14 cellular contexts compared by ENCODE assay signal in the genomic region with DNA sequence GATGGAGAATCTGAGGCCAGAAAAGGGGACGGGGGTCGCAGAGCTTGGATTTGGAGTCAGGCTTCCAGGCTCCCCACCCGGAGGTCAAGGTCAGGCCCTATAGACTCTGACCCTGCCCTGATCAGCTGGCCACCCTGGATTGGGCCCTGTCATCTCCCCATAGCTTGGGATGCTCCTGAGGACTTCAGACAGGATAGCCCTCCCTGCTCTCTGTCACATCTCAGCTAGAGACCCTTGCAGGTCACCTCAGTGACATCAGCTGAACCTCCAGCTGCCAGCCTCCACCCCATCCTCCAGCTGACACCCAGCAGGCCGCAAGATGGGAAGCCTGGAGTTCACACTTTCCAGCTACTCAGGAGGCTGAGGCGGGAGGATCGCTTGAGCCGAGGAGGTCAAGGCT. TPM values are rescaled to one million over a fixed set of nuclear protein-coding genes. Genes with fewer than 3 reads are reported as not detected.
DNase-seq lines count a peak whose midpoint lies in the region; ATAC-seq and TF ChIP-seq lines count a peak whose summit lies in the region.
"Had no signal": no experiment of that assay in that cellular context is flagged by ENCODE, and none has a peak within 500 bp of the region (broad histone marks: within the 10 kb centered on the region; RNA-seq: fewer than 3 reads in every experiment).

No MANE protein-coding gene starts in this region.

- WGBS in esophagus squamous epithelium, 2 donors: 80 to 94% methylated on average over 2 to 3 of the region's 7 CpGs
- WGBS in spleen, 5 donors: 68 to 84% (median 81%) methylated on average over 6 to 7 of the region's 7 CpGs

- H3K27me3 ChIP-seq in CD8-positive, alpha-beta memory T cell (ENCODE audit: insufficient read depth, low read length, poor library complexity, severe bottlenecking): no peaks in the 10 kb centered on the region
- H3K27me3 ChIP-seq in RWPE2 (ENCODE audit: insufficient read depth, poor library complexity, severe bottlenecking) (no peaks in the 10 kb centered on the region), esophagus squamous epithelium (no peaks in the 10 kb centered on the region), spleen (replicated peaks in 1 of 7) (no peaks in the 10 kb centered on the region), PC-9 (ENCODE audit: insufficient read depth, low read depth) (no peaks in the 10 kb centered on the region)

- intact Hi-C loops in esophagus squamous epithelium (cut with DNase I) (no loop called here), spleen (cut with DNase I; ENCODE audit: low total_unique reads) (no loop called here), PC-9 (cut with micrococcal nuclease; ENCODE audit: unreplicated experiment) (no loop called here)

- peaks cover 35% of the 10 kb centered on the region for H3K79me2 ChIP-seq in PC-9 (ENCODE audit: low read depth)

- BruUV-seq in PC-9 (replicated peaks; lab: Mats Ljungman, UMichigan): no TSS peak

- no peak overlapping the region for H3K4me3 ChIP-seq in CD8-positive, alpha-beta memory T cell (ENCODE audit: low read length)
- H3K4me3 ChIP-seq in RWPE2 (ENCODE audit: severe bottlenecking): no peak overlapping the region
- H3K4me3 ChIP-seq in esophagus squamous epithelium: no peak overlapping the region
- no peak overlapping the region for H3K4me3 ChIP-seq in spleen
- no peak overlapping the region for H3K4me3 ChIP-seq in PC-9
- H3K4me3 ChIP-seq: heart left ventricle had no signal

- TF ChIP-seq CTCF in RWPE2 (IDR thresholded peaks at IDR 0.05; ENCODE audit: poor library complexity, severe bottlenecking) (no peak), esophagus squamous epithelium (IDR thresholded peaks at IDR 0.05) (no peak), spleen (IDR thresholded peaks at IDR 0.05 in 8 of 11, conservative IDR thresholded peaks at IDR 0.05 in 3 of 11) (no peak), PC-9 (conservative IDR thresholded peaks at IDR 0.05) (no peak)

- POLR2A ChIA-PET in CD8-positive, alpha-beta memory T cell (lab: Charles Lee): interaction anchor here (0.6 kb wide), 1 partner anchor 24 kb away, joined by 12 read pairs; no protein-coding TSS in a partner anchor
- POLR2A ChIA-PET in PC-9 (lab: Charles Lee; ENCODE audit: unreplicated experiment): interaction anchor here (0.5 kb wide), 1 partner anchor 1655 kb away, joined by 12 read pairs; no protein-coding TSS in a partner anchor

- no peaks in the 10 kb centered on the region for H3K9me3 ChIP-seq in CD8-positive, alpha-beta memory T cell (ENCODE audit: low read length)
- no peaks in the 10 kb centered on the region for H3K9me3 ChIP-seq in RWPE2 (ENCODE audit: severe bottlenecking)
- no peaks in the 10 kb centered on the region for H3K9me3 ChIP-seq in esophagus squamous epithelium
- no peaks in the 10 kb centered on the region for H3K9me3 ChIP-seq in spleen
- H3K9me3 ChIP-seq in PC-9 (ENCODE audit: insufficient read depth, low read depth): no peaks in the 10 kb centered on the region
- H3K9me3 ChIP-seq: heart left ventricle had no signal

- H3K9me2 ChIP-seq in PC-9 (ENCODE audit: insufficient read depth): no peaks in the 10 kb centered on the region

- no peak for DNase-seq in CD8-positive, alpha-beta memory T cell
- no peak for DNase-seq in RWPE2 (ENCODE audit: low spot score)
- no peak for DNase-seq in esophagus squamous epithelium (lab: John Stamatoyannopoulos, UW)
- DNase-seq in spleen: no peak
- no peak for DNase-seq in NCI-H774 (lab: John Stamatoyannopoulos, UW)
- DNase-seq in PC-9: no peak
- DNase-seq: amniotic stem cell; effector memory CD4-positive, alpha-beta T cell; MV-4-11; NCI-H446; SIG-M5 had no signal

- H3K27ac Mint-ChIP-seq in CD8-positive, alpha-beta memory T cell: peak overlapping the region in 7 of 8 donors; percentile 48 to 98 (median 90)

- H3K27me3 Mint-ChIP-seq in CD8-positive, alpha-beta memory T cell: peaks cover 0 to 1% of the 10 kb centered on the region in 2 donors

- H4K20me1 ChIP-seq in PC-9 (ENCODE audit: insufficient read depth): no peaks in the 10 kb centered on the region

- peak overlapping the region in 1 of 7 donors; percentile 88 for H3K4me3 Mint-ChIP-seq in CD8-positive, alpha-beta memory T cell
- H3K4me3 Mint-ChIP-seq: WTC11 had no signal

- H3K27ac ChIP-seq in CD8-positive, alpha-beta memory T cell (ENCODE audit: low read depth, low read length): no peak overlapping the region
- H3K27ac ChIP-seq in RWPE2 (ENCODE audit: poor library complexity, severe bottlenecking) (peak overlapping the region; percentile 99), esophagus squamous epithelium (peak overlapping the region; percentile 88 to 99 (median 98)), spleen (peak overlapping the region in 7 of 8 donors; percentile 65 to 100 (median 94)), PC-9 (no peak overlapping the region)

- no peak overlapping the region for H3K4me2 ChIP-seq in PC-9

- CTCF ChIA-PET in CD8-positive, alpha-beta memory T cell (lab: Charles Lee): interaction anchor here (3.6 to 9.4 kb wide), 2 partner anchors 11 to 12 kb away, joined by 14 to 71 read pairs; no protein-coding TSS in a partner anchor
- CTCF ChIA-PET in PC-9 (lab: Charles Lee): no interaction called here

- H3K4me1 ChIP-seq in CD8-positive, alpha-beta memory T cell (ENCODE audit: insufficient read depth, low read length): peaks cover 73% of the 10 kb centered on the region
- H3K4me1 ChIP-seq in RWPE2 (ENCODE audit: insufficient read depth, poor library complexity, severe bottlenecking) (peaks cover 23% of the 10 kb centered on the region), esophagus squamous epithelium (peaks cover 36 to 98% (median 36%) of the 10 kb centered on the region in 3 donors), spleen (peaks cover 31 to 83% (median 73%) of the 10 kb centered on the region in 6 donors), PC-9 (replicated peaks; ENCODE audit: insufficient read depth) (peaks cover 46% of the 10 kb centered on the region)

- H3K36me3 ChIP-seq in CD8-positive, alpha-beta memory T cell (ENCODE audit: insufficient read depth, low read length): no peaks in the 10 kb centered on the region
- H3K36me3 ChIP-seq in RWPE2 (ENCODE audit: low read depth): peaks cover 43% of the 10 kb centered on the region
- H3K36me3 ChIP-seq in esophagus squamous epithelium: peaks cover 0 to 27% (median 3%) of the 10 kb centered on the region in 3 donors
- peaks cover 0 to 6% (median 0%) of the 10 kb centered on the region in 6 donors for H3K36me3 ChIP-seq in spleen
- H3K36me3 ChIP-seq in PC-9 (ENCODE audit: low read depth): no peaks in the 10 kb centered on the region
- H3K36me3 ChIP-seq: heart left ventricle had no signal

- no peak for TF ChIP-seq POLR2A in esophagus squamous epithelium (IDR thresholded peaks at IDR 0.05)
- no peak for TF ChIP-seq POLR2A in spleen (IDR thresholded peaks at IDR 0.05)

- ATAC-seq in RWPE2 (ENCODE audit: low read depth) (no peak), HG02870 (IDR thresholded peaks at IDR 0.05; ENCODE audit: unreplicated experiment) (no peak)
- ATAC-seq: heart left ventricle, WTC11 had no signal

- H3K9me3 Mint-ChIP-seq in CD8-positive, alpha-beta memory T cell: no peaks in the 10 kb centered on the region
- H3K9me3 Mint-ChIP-seq: WTC11 had no signal

- peaks cover 34 to 50% (median 36%) of the 10 kb centered on the region in 3 donors for H3K4me1 Mint-ChIP-seq in CD8-positive, alpha-beta memory T cell

- H3K36me3 Mint-ChIP-seq in CD8-positive, alpha-beta memory T cell: peaks cover 0 to 3% (median 0%) of the 10 kb centered on the region in 3 donors

- peaks cover 60% of the 10 kb centered on the region for H3F3A ChIP-seq in PC-9 (ENCODE audit: insufficient read depth, low read depth)

- no peak overlapping the region for H2AFZ ChIP-seq in PC-9

RNA-seq across cellular contexts. Expression of gene TPM4, which starts 2.8 kb away (rescaled TPM):
- total RNA-seq in CD8-positive, alpha-beta memory T cell: 100 to 1,000 TPM; 259 to 270 TPM
- 127 TPM for polyA plus RNA-seq in CD8-positive, alpha-beta memory T cell
- total RNA-seq in esophagus squamous epithelium (100 to 1,000 TPM; 307 to 577 (median 369) TPM), spleen (100 to 1,000 TPM; 352 to 760 (median 443) TPM), PC-9 (2021) (279 and 307 TPM in 2 replicates)
- polyA plus RNA-seq in spleen: 100 to 1,000 TPM; 181 to 403 (median 238) TPM

RNA-seq across cellular contexts. Expression of gene RAB8A, which starts 38.2 kb away (rescaled TPM):
- 100 to 1,000 TPM; 268 to 298 TPM for total RNA-seq in CD8-positive, alpha-beta memory T cell
- polyA plus RNA-seq in CD8-positive, alpha-beta memory T cell: 86.3 TPM
- total RNA-seq in esophagus squamous epithelium (10 to 100 TPM; 39.5 to 70.9 (median 46.4) TPM), spleen (100 to 1,000 TPM in 2 of 7 donors, 10 to 100 TPM in 5; 71.9 to 104 (median 89.8) TPM), PC-9 (2021) (87.9 and 104 TPM in 2 replicates)
- polyA plus RNA-seq in spleen: 10 to 100 TPM; 31.5 to 45.5 (median 34.0) TPM

Comparison
In these comparisons a context has a peak if more than half of its experiments do, and no peak if none do; other contexts are left out.
1. H3K27ac ChIP-seq: peak in RWPE2 (single experiment), esophagus squamous epithelium (4 of 4) and spleen (7 of 8); none in CD8-positive, alpha-beta memory T cell (single experiment) and PC-9 (single experiment).